23 cellular contexts compared by ENCODE assay signal in genomic region chr12:107331912-107332311, GRCh38.
"Had no signal": no experiment of that assay in that cellular context is flagged by ENCODE, and none has a peak within 500 bp of the region (broad histone marks: within the 10 kb centered on the region; RNA-seq: fewer than 3 reads in every experiment).

No MANE protein-coding gene starts in this region.

- H3K36me3 Mint-ChIP-seq: natural killer cell had no signal

- DNase-seq: activated CD4-positive, CD25-positive, alpha-beta regulatory T cell treated with anti-CD3 and anti-CD28 coated beads, Interleukin-2, amount 50 U/mL, for 72 hours; activated CD8-positive, alpha-beta memory T cell treated with anti-CD3 and anti-CD28 coated beads, Interleukin-2, amount 50 U/mL, for 48 hours; activated effector memory CD4-positive, alpha-beta T cell treated with Interleukin-2 at 50 U/mL for 16 hours; activated T-cell treated with anti-CD3 and anti-CD28 coated beads, Interleukin-2, amount 50 U/mL, for 4 hours; central memory CD4-positive, alpha-beta T cell; dermis blood vessel endothelial cell; effector CD8-positive, alpha-beta T cell; foreskin keratinocyte; left lung; midbrain; natural killer cell; psoas muscle; stimulated activated CD4-positive, alpha-beta T cell treated with anti-CD3 and anti-CD28 coated beads, Interleukin-4, amount 100 ng/mL, for 24 hours; stomach had no signal

- FAIRE-seq: astrocyte, pancreas had no signal

- H3K9me3 Mint-ChIP-seq: activated T-cell treated with anti-CD3 and anti-CD28 coated beads, Interleukin-2, amount 50 U/mL, for 4 hours; natural killer cell had no signal

- H3K36me3 ChIP-seq: left lung, neutrophil, pancreas, right atrium auricular region, stomach, suprapubic skin, tibial nerve had no signal

- H3K27ac ChIP-seq: foreskin keratinocyte, left lung, neutrophil, pancreas, psoas muscle, right atrium auricular region, stomach, suprapubic skin, tibial nerve, VCaP had no signal

- H3K4me3 Mint-ChIP-seq: activated naive CD4-positive, alpha-beta T cell treated with anti-CD3 and anti-CD28 coated beads, Interleukin-2, amount 50 U/mL, for 24 hours; activated T-cell treated with anti-CD3 and anti-CD28 coated beads, Interleukin-2, amount 50 U/mL, for 4 hours; natural killer cell had no signal

- H3K27ac Mint-ChIP-seq: natural killer cell had no signal

- H3K27me3 Mint-ChIP-seq: activated naive CD4-positive, alpha-beta T cell treated with anti-CD3 and anti-CD28 coated beads, Interleukin-2, amount 50 U/mL, for 24 hours had no signal

- H3K4me3 ChIP-seq: left lung, lung, pancreas, psoas muscle, right atrium auricular region, stomach, suprapubic skin, tibial nerve had no signal

- H3K27me3 ChIP-seq: foreskin keratinocyte, right atrium auricular region, tibial nerve had no signal

- H3K4me1 ChIP-seq: pancreas, psoas muscle, right atrium auricular region, stomach, suprapubic skin, tibial nerve had no signal

- H3K9me3 ChIP-seq: left lung, neutrophil, pancreas, psoas muscle, right atrium auricular region, stomach, suprapubic skin, tibial nerve had no signal

- ATAC-seq: activated T-cell treated with anti-CD3 and anti-CD28 coated beads, Interleukin-2, amount 50 U/mL, for 4 hours; left lung; natural killer cell; pancreas; psoas muscle had no signal
